2 cellular contexts compared by ENCODE assay signal in the genomic region with DNA sequence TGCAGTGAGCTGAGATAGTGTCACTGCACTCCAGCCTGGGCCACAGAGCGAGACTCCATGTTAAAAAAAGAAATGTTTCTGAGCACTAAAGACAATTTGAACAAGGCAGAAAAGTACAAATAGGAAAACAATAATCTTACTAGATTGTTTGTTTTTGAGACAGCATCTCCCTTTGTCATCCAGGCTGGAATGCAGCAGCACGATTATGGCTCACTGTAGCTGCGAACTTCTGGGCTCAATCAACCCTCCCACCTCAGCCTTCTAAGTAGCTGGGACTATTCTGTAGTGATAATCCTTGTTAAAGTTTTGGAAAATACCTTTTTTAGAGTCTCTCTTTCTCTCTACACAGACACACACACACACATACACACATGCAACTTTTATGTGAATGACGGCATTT.
TF ChIP-seq lines count a peak whose summit lies in the region.

No MANE protein-coding gene starts in this region.

TF ChIP-seq in HEK293, 187 proteins besides CTCF, POLR2A, EP300 and RAD21:
- TF ChIP-seq ZBTB48 (tag by site-specific recombination; IDR thresholded peaks at IDR 0.05) (no peak), ZBTB21 (tag by site-specific recombination; IDR thresholded peaks at IDR 0.05) (no peak), ZNF600 (tag by site-specific recombination; IDR thresholded peaks at IDR 0.05) (0 out of 2 replicates have a peak, but pooled peaks have one; percentile 8)

TF ChIP-seq in HepG2, 621 proteins besides CTCF, POLR2A, EP300 and RAD21:
- TF ChIP-seq SOX13 (IDR thresholded peaks at IDR 0.05) (no peak), SOX13 (CRISPR knock-in tag; conservative IDR thresholded peaks at IDR 0.05 in 1 of 2, IDR thresholded peaks at IDR 0.05 in 1 of 2) (peak in 1 of 2 experiments; percentile 45; a peak in 1 of 4 replicates)
- TF ChIP-seq, protein P1, sequence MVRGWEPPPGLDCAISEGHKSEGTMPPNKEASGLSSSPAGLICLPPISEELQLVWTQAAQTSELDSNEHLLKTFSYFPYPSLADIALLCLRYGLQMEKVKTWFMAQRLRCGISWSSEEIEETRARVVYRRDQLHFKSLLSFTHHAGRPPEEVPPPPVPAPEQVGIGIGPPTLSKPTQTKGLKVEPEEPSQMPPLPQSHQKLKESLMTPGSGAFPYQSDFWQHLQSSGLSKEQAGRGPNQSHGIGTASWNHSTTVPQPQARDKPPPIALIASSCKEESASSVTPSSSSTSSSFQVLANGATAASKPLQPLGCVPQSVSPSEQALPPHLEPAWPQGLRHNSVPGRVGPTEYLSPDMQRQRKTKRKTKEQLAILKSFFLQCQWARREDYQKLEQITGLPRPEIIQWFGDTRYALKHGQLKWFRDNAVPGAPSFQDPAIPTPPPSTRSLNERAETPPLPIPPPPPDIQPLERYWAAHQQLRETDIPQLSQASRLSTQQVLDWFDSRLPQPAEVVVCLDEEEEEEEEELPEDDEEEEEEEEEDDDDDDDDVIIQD (CRISPR knock-in tag; IDR thresholded peaks at IDR 0.05; ENCODE audit: low read depth): no peak
TF ChIP-seq in HepG2: peak in this region for 1.
